In the genomic region with DNA sequence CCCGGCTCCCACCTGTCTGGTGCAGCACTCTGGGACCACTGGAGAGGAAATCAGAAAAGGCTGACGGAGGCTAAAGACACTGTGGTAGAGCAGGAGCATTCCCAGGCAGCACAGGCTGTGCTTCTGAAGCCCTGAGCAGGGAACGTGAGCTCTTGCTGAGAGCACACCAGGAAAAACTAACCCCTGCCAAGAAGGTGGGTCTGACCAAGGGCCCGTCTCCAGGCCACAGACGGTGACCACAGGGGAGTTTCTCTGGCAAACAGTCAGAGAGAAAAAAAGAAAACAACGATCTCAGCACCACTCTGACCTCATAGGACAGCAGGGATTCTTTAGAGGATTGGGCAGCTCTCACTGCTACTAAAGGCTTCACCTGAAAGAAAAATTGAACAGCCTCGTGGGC, we compare ENCODE assay signal across 19 cellular contexts.
DNase-seq lines count a peak whose midpoint lies in the region; ATAC-seq and TF ChIP-seq lines count a peak whose summit lies in the region.
"Had no signal": no experiment of that assay in that cellular context is flagged by ENCODE, and none has a peak within 500 bp of the region (broad histone marks: within the 10 kb centered on the region; RNA-seq: fewer than 3 reads in every experiment).

No MANE protein-coding gene starts in this region.

- H2BK120ac ChIP-seq in mesenchymal stem cell (ENCODE audit: low read depth, low read length) = no peak overlapping the region

- peak; percentile 11 for DNase-seq in BJ (ENCODE audit: low read depth)
- DNase-seq in LNCaP clone FGC (ENCODE audit: low read depth) = peak; percentile 52
- peak; percentile 19 for DNase-seq in epithelial cell of proximal tubule (ENCODE audit: low read depth)
- no peak for DNase-seq in mesenchymal stem cell
- no peak for DNase-seq in KBM-7
- DNase-seq in NCI-H1694 treated with DMSO at 0.1 percent for 48 hours (lab: John Stamatoyannopoulos, UW) = no peak
- DNase-seq in activated T-cell treated with anti-CD3 and anti-CD28 coated beads, Interleukin-2, amount 50 U/mL, for 1 hour = no peak
- DNase-seq in T-cell = no peak
- DNase-seq: activated CD8-positive, alpha-beta memory T cell treated with anti-CD3 and anti-CD28 coated beads, Interleukin-2, amount 50 U/mL, for 48 hours; BE2C; colonic mucosa; DND-41; NCI-H524; stimulated activated CD4-positive, alpha-beta T cell treated with anti-CD3 and anti-CD28 coated beads, Interleukin-4, amount 100 ng/mL, for 1 hour had no signal

- no peak overlapping the region for H3K14ac ChIP-seq in mesenchymal stem cell (ENCODE audit: low read length in 2 of 2)

- no peak overlapping the region for H3K4me3 ChIP-seq in BJ (ENCODE audit: low read depth, low read length)
- no peak overlapping the region for H3K4me3 ChIP-seq in LNCaP clone FGC (ENCODE audit: low read depth, low read length)
- no peak overlapping the region for H3K4me3 ChIP-seq in epithelial cell of proximal tubule (ENCODE audit: low read depth, low read length)
- no peak overlapping the region for H3K4me3 ChIP-seq in mesenchymal stem cell (ENCODE audit: insufficient read depth in 1 of 2, low read depth in 1 of 2, low read length in 2 of 2)
- H3K4me3 ChIP-seq: colonic mucosa had no signal

- H3K18ac ChIP-seq in mesenchymal stem cell (ENCODE audit: low read depth in 1 of 2, low read length in 2 of 2) = no peak overlapping the region

- peak overlapping the region; percentile 30 for H3K27ac ChIP-seq in mesenchymal stem cell (ENCODE audit: low read length, poor library complexity, severe bottlenecking)
- H3K27ac ChIP-seq: colonic mucosa had no signal

- H3K4me2 ChIP-seq in mesenchymal stem cell (ENCODE audit: low read length, poor library complexity, severe bottlenecking) = peak overlapping the region; percentile 42

- no peak overlapping the region for H3K23ac ChIP-seq in mesenchymal stem cell (ENCODE audit: low read length in 2 of 2)

- no peak for ATAC-seq in T-cell (replicated peaks in 1 of 4)
- ATAC-seq: activated CD4-positive, CD25-positive, alpha-beta regulatory T cell treated with anti-CD3 and anti-CD28 coated beads, Interleukin-2, amount 50 U/mL, for 24 hours; activated naive CD4-positive, alpha-beta T cell treated with anti-CD3 and anti-CD28 coated beads, Interleukin-2, amount 50 U/mL, for 72 hours; Panc1 had no signal

- H3K9me3 Mint-ChIP-seq in T-cell = no peaks in the 10 kb centered on the region
- H3K9me3 Mint-ChIP-seq: activated naive CD4-positive, alpha-beta T cell treated with anti-CD3 and anti-CD28 coated beads, Interleukin-2, amount 50 U/mL, for 72 hours; T-helper 1 cell treated with Interleukin-12 subunit alpha and Interleukin-12 subunit beta and Interleukin-4 antibody, amounts not matched to agents 30 μg/mL and 1 μg/mL, for 36 hours had no signal

- POLR2A ChIA-PET in BJ (lab: Charles Lee) (no interaction called here), T-cell (lab: Charles Lee) (no interaction called here)

- H3K27me3 ChIP-seq in BJ (ENCODE audit: control insufficient read depth, insufficient read depth, low read length) = no peaks in the 10 kb centered on the region
- peaks cover 0 to 29% of the 10 kb centered on the region in 2 experiments for H3K27me3 ChIP-seq in mesenchymal stem cell (ENCODE audit: control insufficient read depth in 1 of 2, insufficient read depth in 1 of 2, low read length in 2 of 2)
- H3K27me3 ChIP-seq: BE2C, colonic mucosa had no signal

- H2BK5ac ChIP-seq in mesenchymal stem cell (ENCODE audit: low read depth, low read length, poor library complexity, severe bottlenecking) = no peak overlapping the region

- peaks cover 5% of the 10 kb centered on the region for H3K36me3 Mint-ChIP-seq in T-cell
- H3K36me3 Mint-ChIP-seq: activated naive CD4-positive, alpha-beta T cell treated with anti-CD3 and anti-CD28 coated beads, Interleukin-2, amount 50 U/mL, for 72 hours had no signal

- CTCF ChIA-PET in BJ (lab: Yijun Ruan, JAX) (no interaction called here), T-cell (lab: Charles Lee) (no interaction called here)

- in situ Hi-C loops in KBM-7 (cut with MboI; ENCODE audit: low pct_unique_long_range_greater_than_20kb, low sequenced_read_pairs) = no loop called here

- no peaks in the 10 kb centered on the region for H3K9me3 ChIP-seq in mesenchymal stem cell (ENCODE audit: control insufficient read depth, low read length)
- H3K9me3 ChIP-seq: BE2C, colonic mucosa had no signal

- no peak overlapping the region for H2BK12ac ChIP-seq in mesenchymal stem cell (ENCODE audit: low read length in 2 of 2)

- peak overlapping the region; percentile 32 for H2AFZ ChIP-seq in mesenchymal stem cell (ENCODE audit: low read depth, low read length)

- no peak overlapping the region for H3K27ac Mint-ChIP-seq in T-cell
- H3K27ac Mint-ChIP-seq: activated naive CD4-positive, alpha-beta T cell treated with anti-CD3 and anti-CD28 coated beads, Interleukin-2, amount 50 U/mL, for 72 hours; mesothelial cell of epicardium; T-helper 1 cell treated with Interleukin-12 subunit alpha and Interleukin-12 subunit beta and Interleukin-4 antibody, amounts not matched to agents 30 μg/mL and 1 μg/mL, for 36 hours had no signal

- H3K4ac ChIP-seq in mesenchymal stem cell (ENCODE audit: low read depth in 1 of 2, low read length in 2 of 2) = no peak overlapping the region

- no peak overlapping the region for H3K9ac ChIP-seq in mesenchymal stem cell (ENCODE audit: low read length)

- no peak overlapping the region for H4K91ac ChIP-seq in mesenchymal stem cell (ENCODE audit: low read length)

- peaks cover 28% of the 10 kb centered on the region for H3K79me1 ChIP-seq in mesenchymal stem cell (replicated peaks; ENCODE audit: low read length, poor library complexity, severe bottlenecking)

- TF ChIP-seq CTCF in BJ (IDR thresholded peaks at IDR 0.05; ENCODE audit: insufficient read depth, low read depth, low read length) (no peak), LNCaP clone FGC (IDR thresholded peaks at IDR 0.05; ENCODE audit: control insufficient read depth, extremely low read depth, insufficient read depth) (no peak), epithelial cell of proximal tubule (conservative IDR thresholded peaks at IDR 0.05; ENCODE audit: low read depth, low read length) (no peak)

- no peak overlapping the region for H2BK15ac ChIP-seq in mesenchymal stem cell (ENCODE audit: low read depth, poor library complexity, severe bottlenecking)

- no peaks in the 10 kb centered on the region for H3K27me3 Mint-ChIP-seq in T-cell

- H3K4me3 Mint-ChIP-seq in T-cell = no peak overlapping the region
- H3K4me3 Mint-ChIP-seq: mesothelial cell of epicardium; T-helper 1 cell treated with Interleukin-12 subunit alpha and Interleukin-12 subunit beta and Interleukin-4 antibody, amounts not matched to agents 30 μg/mL and 1 μg/mL, for 36 hours had no signal

- no peaks in the 10 kb centered on the region; the same call in 1 of the 2 replicates for H3K36me3 ChIP-seq in BJ (ENCODE audit: control insufficient read depth, insufficient read depth, low read length)
- peaks cover 0 to 3% of the 10 kb centered on the region in 2 experiments for H3K36me3 ChIP-seq in mesenchymal stem cell (ENCODE audit: control insufficient read depth in 1 of 2, insufficient read depth in 2 of 2, low read depth in 1 of 2, low read length in 2 of 2)
- H3K36me3 ChIP-seq: BE2C, colonic mucosa had no signal

- no peak overlapping the region for H2AK5ac ChIP-seq in mesenchymal stem cell (ENCODE audit: low read length, severe bottlenecking)

- no peak overlapping the region for H4K8ac ChIP-seq in mesenchymal stem cell (ENCODE audit: low read length)

- peaks cover 6% of the 10 kb centered on the region for H3K4me1 ChIP-seq in mesenchymal stem cell (ENCODE audit: control insufficient read depth, insufficient read depth, low read depth, low read length)
- H3K4me1 ChIP-seq: BE2C, colonic mucosa had no signal

- no peaks in the 10 kb centered on the region for H3K4me1 Mint-ChIP-seq in T-cell
- H3K4me1 Mint-ChIP-seq: mesothelial cell of epicardium had no signal

- WGBS in mesenchymal stem cell = 87% methylated on average over 7 of the region's 7 CpGs

Comparison
In these comparisons a context has a peak if more than half of its experiments do, and no peak if none do; other contexts are left out.
1. DNase-seq: peak in BJ (single experiment), LNCaP clone FGC (single experiment) and epithelial cell of proximal tubule (single experiment); none in mesenchymal stem cell (single experiment), KBM-7 (single experiment), NCI-H1694 treated with DMSO at 0.1 percent for 48 hours (single experiment), activated T-cell treated with anti-CD3 and anti-CD28 coated beads, Interleukin-2, amount 50 U/mL, for 1 hour (single experiment) and T-cell (0 of 34).